6 cellular contexts compared by ENCODE assay signal in genomic region chrX:101407167-101407747, GRCh38. TPM values are rescaled to one million over a fixed set of nuclear protein-coding genes. Genes with fewer than 3 reads are reported as not detected.
A peak's percentile ranks its signal among the peaks of the same experiment; 100 is the strongest.
DNase-seq lines count a peak whose midpoint lies in the region; ATAC-seq and TF ChIP-seq lines count a peak whose summit lies in the region.

No MANE protein-coding gene starts in this region.

- H3K36me3 ChIP-seq in GM23338 (ENCODE audit: insufficient read depth) (no peaks in the 10 kb centered on the region), left lung (peaks cover 0 to 12% of the 10 kb centered on the region in 2 donors)

- no peaks in the 10 kb centered on the region for H3K9me3 ChIP-seq in left lung

- H3K4me3 ChIP-seq in GM23338 (peak overlapping the region; percentile 85), WI38 (ENCODE audit: low read depth, low read length) (peak overlapping the region; percentile 69), left lung (peak overlapping the region; percentile 40 to 56)

- H3K9me3 Mint-ChIP-seq in GM23338 = no peaks in the 10 kb centered on the region

- H3K4me2 ChIP-seq in GM23338 = peak overlapping the region; percentile 90

- H3K27me3 Mint-ChIP-seq in GM23338 (ENCODE audit: insufficient read depth, low read depth, poor library complexity) = peaks cover 6% of the 10 kb centered on the region

- peaks cover 13% of the 10 kb centered on the region; the same call in 2 of the 3 replicates for H3K4me1 Mint-ChIP-seq in GM23338

- H3K27ac ChIP-seq in GM23338 (ENCODE audit: low read depth) (peak overlapping the region; percentile 75), left lung (peak overlapping the region; percentile 93 to 95)

- no peaks in the 10 kb centered on the region for H3F3A ChIP-seq in GM23338 (replicated peaks; ENCODE audit: low read depth)

- TF ChIP-seq CTCF in GM23338 (conservative IDR thresholded peaks at IDR 0.05; ENCODE audit: low read depth in 2 of 2) (no peak), WI38 (IDR thresholded peaks at IDR 0.05; ENCODE audit: low read depth, low read length) (no peak), left lung (IDR thresholded peaks at IDR 0.05) (no peak)

- H3K27me3 ChIP-seq in GM23338 (ENCODE audit: insufficient read depth) = no peaks in the 10 kb centered on the region
- H3K27me3 ChIP-seq in left lung = no peaks in the 10 kb centered on the region

- peaks cover 71% of the 10 kb centered on the region for H3K79me2 ChIP-seq in GM23338 (replicated peaks; ENCODE audit: insufficient read depth)

- intact Hi-C loops in left lung (cut with DNase I) = no loop called here

- no peak overlapping the region for H2AFZ ChIP-seq in GM23338

- H4K20me1 ChIP-seq in GM23338 (replicated peaks; ENCODE audit: insufficient read depth) = no peaks in the 10 kb centered on the region

- 0 out of 2 replicates have a peak, but pooled peaks cover 2% of the 10 kb centered on the region for H3K4me1 ChIP-seq in GM23338 (ENCODE audit: insufficient read depth)
- peaks cover 3 to 18% of the 10 kb centered on the region in 2 donors for H3K4me1 ChIP-seq in left lung

- ATAC-seq in GM23338 (peak; percentile 17), left lung (peak; percentile 5), HG03159 (IDR thresholded peaks at IDR 0.05; ENCODE audit: unreplicated experiment) (no peak)

- no peaks in the 10 kb centered on the region for H3K9me2 ChIP-seq in GM23338 (ENCODE audit: insufficient read depth)

- H3K4me3 Mint-ChIP-seq in GM23338 = peak overlapping the region; percentile 93

- H3K36me3 Mint-ChIP-seq in GM23338 (ENCODE audit: low read depth) = peaks cover 22% of the 10 kb centered on the region

- H3K27ac Mint-ChIP-seq in GM23338 = peak overlapping the region; percentile 98

- DNase-seq in GM23338 (ENCODE audit: low spot score) (no peak), left lung (no peak), cortex of kidney (lab: John Stamatoyannopoulos, UW) (no peak)
- DNase-seq in stimulated activated CD4-positive, alpha-beta T cell treated with anti-CD3 and anti-CD28 coated beads, Interleukin-1b, Interleukin-23, amount 100 ng/mL, for 48 hours = no peak

TF ChIP-seq in GM23338, 12 proteins besides CTCF, POLR2A, EP300 and RAD21 (continues in another document):
- TF ChIP-seq JUNB (IDR thresholded peaks at IDR 0.05; ENCODE audit: unreplicated experiment) (no peak), ZNF114 (CRISPR knock-in tag; IDR thresholded peaks at IDR 0.05) (no peak), CREB1 (CRISPR knock-in tag; IDR thresholded peaks at IDR 0.05; ENCODE audit: low read depth) (no peak), REST (IDR thresholded peaks at IDR 0.05; ENCODE audit: unreplicated experiment) (no peak)
- TF ChIP-seq, protein P1, sequence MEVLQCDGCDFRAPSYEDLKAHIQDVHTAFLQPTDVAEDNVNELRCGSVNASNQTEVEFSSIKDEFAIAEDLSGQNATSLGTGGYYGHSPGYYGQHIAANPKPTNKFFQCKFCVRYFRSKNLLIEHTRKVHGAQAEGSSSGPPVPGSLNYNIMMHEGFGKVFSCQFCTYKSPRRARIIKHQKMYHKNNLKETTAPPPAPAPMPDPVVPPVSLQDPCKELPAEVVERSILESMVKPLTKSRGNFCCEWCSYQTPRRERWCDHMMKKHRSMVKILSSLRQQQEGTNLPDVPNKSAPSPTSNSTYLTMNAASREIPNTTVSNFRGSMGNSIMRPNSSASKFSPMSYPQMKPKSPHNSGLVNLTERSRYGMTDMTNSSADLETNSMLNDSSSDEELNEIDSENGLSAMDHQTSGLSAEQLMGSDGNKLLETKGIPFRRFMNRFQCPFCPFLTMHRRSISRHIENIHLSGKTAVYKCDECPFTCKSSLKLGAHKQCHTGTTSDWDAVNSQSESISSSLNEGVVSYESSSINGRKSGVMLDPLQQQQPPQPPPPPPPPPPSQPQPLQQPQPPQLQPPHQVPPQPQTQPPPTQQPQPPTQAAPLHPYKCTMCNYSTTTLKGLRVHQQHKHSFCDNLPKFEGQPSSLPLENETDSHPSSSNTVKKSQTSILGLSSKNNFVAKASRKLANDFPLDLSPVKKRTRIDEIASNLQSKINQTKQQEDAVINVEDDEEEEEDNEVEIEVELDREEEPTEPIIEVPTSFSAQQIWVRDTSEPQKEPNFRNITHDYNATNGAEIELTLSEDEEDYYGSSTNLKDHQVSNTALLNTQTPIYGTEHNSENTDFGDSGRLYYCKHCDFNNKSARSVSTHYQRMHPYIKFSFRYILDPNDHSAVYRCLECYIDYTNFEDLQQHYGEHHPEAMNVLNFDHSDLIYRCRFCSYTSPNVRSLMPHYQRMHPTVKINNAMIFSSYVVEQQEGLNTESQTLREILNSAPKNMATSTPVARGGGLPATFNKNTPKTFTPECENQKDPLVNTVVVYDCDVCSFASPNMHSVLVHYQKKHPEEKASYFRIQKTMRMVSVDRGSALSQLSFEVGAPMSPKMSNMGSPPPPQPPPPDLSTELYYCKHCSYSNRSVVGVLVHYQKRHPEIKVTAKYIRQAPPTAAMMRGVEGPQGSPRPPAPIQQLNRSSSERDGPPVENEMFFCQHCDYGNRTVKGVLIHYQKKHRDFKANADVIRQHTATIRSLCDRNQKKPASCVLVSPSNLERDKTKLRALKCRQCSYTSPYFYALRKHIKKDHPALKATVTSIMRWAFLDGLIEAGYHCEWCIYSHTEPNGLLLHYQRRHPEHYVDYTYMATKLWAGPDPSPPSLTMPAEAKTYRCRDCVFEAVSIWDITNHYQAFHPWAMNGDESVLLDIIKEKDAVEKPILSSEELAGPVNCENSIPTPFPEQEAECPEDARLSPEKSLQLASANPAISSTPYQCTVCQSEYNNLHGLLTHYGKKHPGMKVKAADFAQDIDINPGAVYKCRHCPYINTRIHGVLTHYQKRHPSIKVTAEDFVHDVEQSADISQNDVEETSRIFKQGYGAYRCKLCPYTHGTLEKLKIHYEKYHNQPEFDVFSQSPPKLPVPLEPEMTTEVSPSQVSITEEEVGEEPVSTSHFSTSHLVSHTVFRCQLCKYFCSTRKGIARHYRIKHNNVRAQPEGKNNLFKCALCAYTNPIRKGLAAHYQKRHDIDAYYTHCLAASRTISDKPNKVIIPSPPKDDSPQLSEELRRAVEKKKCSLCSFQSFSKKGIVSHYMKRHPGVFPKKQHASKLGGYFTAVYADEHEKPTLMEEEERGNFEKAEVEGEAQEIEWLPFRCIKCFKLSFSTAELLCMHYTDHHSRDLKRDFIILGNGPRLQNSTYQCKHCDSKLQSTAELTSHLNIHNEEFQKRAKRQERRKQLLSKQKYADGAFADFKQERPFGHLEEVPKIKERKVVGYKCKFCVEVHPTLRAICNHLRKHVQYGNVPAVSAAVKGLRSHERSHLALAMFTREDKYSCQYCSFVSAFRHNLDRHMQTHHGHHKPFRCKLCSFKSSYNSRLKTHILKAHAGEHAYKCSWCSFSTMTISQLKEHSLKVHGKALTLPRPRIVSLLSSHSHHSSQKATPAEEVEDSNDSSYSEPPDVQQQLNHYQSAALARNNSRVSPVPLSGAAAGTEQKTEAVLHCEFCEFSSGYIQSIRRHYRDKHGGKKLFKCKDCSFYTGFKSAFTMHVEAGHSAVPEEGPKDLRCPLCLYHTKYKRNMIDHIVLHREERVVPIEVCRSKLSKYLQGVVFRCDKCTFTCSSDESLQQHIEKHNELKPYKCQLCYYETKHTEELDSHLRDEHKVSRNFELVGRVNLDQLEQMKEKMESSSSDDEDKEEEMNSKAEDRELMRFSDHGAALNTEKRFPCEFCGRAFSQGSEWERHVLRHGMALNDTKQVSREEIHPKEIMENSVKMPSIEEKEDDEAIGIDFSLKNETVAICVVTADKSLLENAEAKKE (CRISPR knock-in tag; IDR thresholded peaks at IDR 0.05) = no peak

RNA-seq across cellular contexts. Expression of gene GLA, which starts 0.5 kb away (rescaled TPM):
- 44.4 and 48.5 TPM in 2 replicates for total RNA-seq in GM23338 (2014; rRNA removed; shearing (Covaris generic))
- 34.7 and 37.2 TPM in 2 replicates for polyA plus RNA-seq in GM23338 (2016; fragmentation: Nextera tagmentation; extraction: Ambion mirVana)
- 10 to 100 TPM; 30.1 to 57.7 TPM for total RNA-seq in left lung

RNA-seq across cellular contexts. Expression of gene HNRNPH2, which starts 0.8 kb away (rescaled TPM):
- 59.2 and 60.5 TPM in 2 replicates for total RNA-seq in GM23338 (2014; rRNA removed; shearing (Covaris generic))
- 68.9 and 80.1 TPM in 2 replicates for polyA plus RNA-seq in GM23338 (2016; fragmentation: Nextera tagmentation; extraction: Ambion mirVana)
- 10 to 100 TPM; 66.2 to 71.5 TPM for total RNA-seq in left lung

RNA-seq across cellular contexts. Expression of gene RPL36A, which starts 16.4 kb away (rescaled TPM):
- total RNA-seq in GM23338 (2014; rRNA removed; shearing (Covaris generic)) = 901 and 2,255 TPM in 2 replicates
- polyA plus RNA-seq in GM23338 (2016; fragmentation: Nextera tagmentation; extraction: Ambion mirVana) = 1,348 and 1,607 TPM in 2 replicates
- 100 to 1,000 TPM; 127 to 169 TPM for total RNA-seq in left lung

RNA-seq across cellular contexts. Expression of gene BTK, which starts 21.3 kb away (rescaled TPM):
- 0.16 and 0.31 TPM in 2 replicates for total RNA-seq in GM23338 (2014; rRNA removed; shearing (Covaris generic))
- 0.19 and 0.68 TPM in 2 replicates for polyA plus RNA-seq in GM23338 (2016; fragmentation: Nextera tagmentation; extraction: Ambion mirVana)
- total RNA-seq in left lung = 10 to 100 TPM; 17.9 to 26.6 TPM

RNA-seq across cellular contexts. Expression of gene TIMM8A, which starts 58.7 kb away (rescaled TPM):
- 19.3 and 23.5 TPM in 2 replicates for total RNA-seq in GM23338 (2014; rRNA removed; shearing (Covaris generic))
- polyA plus RNA-seq in GM23338 (2016; fragmentation: Nextera tagmentation; extraction: Ambion mirVana) = 38.3 and 41.7 TPM in 2 replicates
- total RNA-seq in left lung = 10 to 100 TPM; 10.2 to 15.5 TPM
